Comparison of ENCODE assay signal across 1 cellular context in genomic region chr22:23289130-23289503, GRCh38.
TF ChIP-seq lines count a peak whose summit lies in the region.

No MANE protein-coding gene starts in this region.

TF ChIP-seq in HepG2, 621 proteins besides CTCF, POLR2A, EP300 and RAD21:
- TF ChIP-seq NR3C1 (CRISPR knock-in tag; IDR thresholded peaks at IDR 0.05), result no peak
- TF ChIP-seq SOX6 (IDR thresholded peaks at IDR 0.05), result no peak
- no peak for TF ChIP-seq SOX6 (CRISPR knock-in tag; IDR thresholded peaks at IDR 0.05)
- no peak for TF ChIP-seq ZNF234 (CRISPR knock-in tag; conservative IDR thresholded peaks at IDR 0.05)
- no peak for TF ChIP-seq JUND (CRISPR knock-in tag; IDR thresholded peaks at IDR 0.05)
- TF ChIP-seq SP5 (CRISPR knock-in tag; IDR thresholded peaks at IDR 0.05; ENCODE audit: borderline replicate concordance, low read depth), result no peak
- TF ChIP-seq KAT8 (CRISPR knock-in tag; IDR thresholded peaks at IDR 0.05), result no peak
- TF ChIP-seq ARNT (IDR thresholded peaks at IDR 0.05), result no peak
- no peak for TF ChIP-seq ZEB1 (IDR thresholded peaks at IDR 0.05; ENCODE audit: insufficient replicate concordance, low read depth)
- no peak for TF ChIP-seq TRIM24 (CRISPR knock-in tag; IDR thresholded peaks at IDR 0.05)
- TF ChIP-seq SYNCRIP (IDR thresholded peaks at IDR 0.05; ENCODE audit: insufficient read depth, low read depth, low read length), result no peak
